20 cellular contexts compared by ENCODE assay signal in the genomic region with DNA sequence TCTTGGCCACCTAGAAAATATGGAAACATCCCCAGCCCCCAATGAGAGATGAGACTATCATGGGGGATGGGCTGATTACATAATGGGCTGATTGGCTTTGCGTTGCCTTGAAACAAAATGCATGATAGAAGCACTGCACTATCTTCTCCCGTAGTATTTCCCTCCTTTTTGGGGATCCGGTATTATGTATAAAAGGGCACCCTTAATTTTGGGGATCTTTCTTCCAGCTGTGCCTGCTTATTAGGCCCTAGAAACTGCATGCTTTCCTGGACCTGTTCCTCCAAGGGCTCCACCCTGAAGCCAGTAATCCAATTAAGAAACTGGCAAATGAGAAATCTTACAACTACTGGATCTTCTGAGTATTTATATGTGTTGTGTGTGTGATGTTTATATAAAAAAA.
"Had no signal": no experiment of that assay in that cellular context is flagged by ENCODE, and none has a peak within 500 bp of the region (broad histone marks: within the 10 kb centered on the region; RNA-seq: fewer than 3 reads in every experiment).

No MANE protein-coding gene starts in this region.

- DNase-seq: dermis blood vessel endothelial cell; dorsolateral prefrontal cortex; effector CD4-positive, alpha-beta T cell; effector memory CD4-positive, alpha-beta T cell; erythroblast; esophagus squamous epithelium; foreskin fibroblast; foreskin melanocyte; gastrocnemius medialis; glutamatergic neuron; heart right ventricle; hippocampal formation; left cardiac atrium; left lung; left ventricle myocardium superior; lower lobe of right lung; mesenchymal stem cell; midbrain had no signal

- H3K4me3 ChIP-seq: coronary artery, dorsolateral prefrontal cortex, esophagus squamous epithelium, gastrocnemius medialis, heart right ventricle, left lung, lower lobe of right lung had no signal

- H3K4me1 ChIP-seq: gastrocnemius medialis, left lung had no signal

- H3K36me3 ChIP-seq: esophagus squamous epithelium, gastrocnemius medialis, heart right ventricle, left lung, lower lobe of right lung had no signal

- H3K9me3 ChIP-seq: esophagus squamous epithelium, gastrocnemius medialis, lower lobe of right lung had no signal

- H3K27ac ChIP-seq: coronary artery, dorsolateral prefrontal cortex, epithelial cell of prostate, esophagus squamous epithelium, gastrocnemius medialis, heart right ventricle, left lung, lower lobe of right lung had no signal

- H3K27me3 ChIP-seq: esophagus squamous epithelium, gastrocnemius medialis, heart right ventricle, left lung had no signal
